In genomic region chr7:154804449-154804848, GRCh38 we compare ENCODE assay signal across 35 cellular contexts.
"Had no signal": no experiment of that assay in that cellular context is flagged by ENCODE, and none has a peak within 500 bp of the region (broad histone marks: within the 10 kb centered on the region; RNA-seq: fewer than 3 reads in every experiment).

No MANE protein-coding gene starts in this region.

- H3K27me3 ChIP-seq: ascending aorta had no signal

- H3K36me3 ChIP-seq: ascending aorta, WERI-Rb-1 had no signal

- H3K9me3 ChIP-seq: ascending aorta had no signal

- ATAC-seq: activated CD8-positive, alpha-beta memory T cell treated with anti-CD3 and anti-CD28 coated beads, Interleukin-2, amount 10 ng/mL, durations not matched to agents 7 days and 5 days; activated T-cell treated with anti-CD3 and anti-CD28 coated beads, Interleukin-2, amount 50 U/mL, for 72 hours; activated T-helper 17 cell treated with anti-CD3 and anti-CD28 coated beads, Interleukin-2, amount 50 U/mL, for 72 hours; Panc1; Right ventricle myocardium inferior; SK-N-SH treated with all-trans-retinoic acid at 6 μM for 48 hours had no signal

- H3K4me3 ChIP-seq: ascending aorta had no signal

- H3K27ac ChIP-seq: ascending aorta, WERI-Rb-1 had no signal

- DNase-seq: activated CD4-positive, alpha-beta memory T cell treated with anti-CD3 and anti-CD28 coated beads, Interleukin-2, amount 10 ng/mL, durations not matched to agents 7 days and 5 days; activated CD4-positive, alpha-beta T cell treated with anti-CD3 and anti-CD28 coated beads for 1 hour; activated CD4-positive, alpha-beta T cell treated with anti-CD3 and anti-CD28 coated beads for 48 hours; activated CD4-positive, CD25-positive, alpha-beta regulatory T cell; activated CD8-positive, alpha-beta memory T cell treated with anti-CD3 and anti-CD28 coated beads for 24 hours; activated CD8-positive, alpha-beta memory T cell treated with anti-CD3 and anti-CD28 coated beads, Interleukin-2, amount 10 ng/mL, durations not matched to agents 7 days and 5 days; activated CD8-positive, alpha-beta memory T cell treated with anti-CD3 and anti-CD28 coated beads, Interleukin-2, amount 50 U/mL, for 48 hours; activated effector memory CD4-positive, alpha-beta T cell treated with anti-CD3 and anti-CD28 coated beads, Interleukin-2, amount 50 U/mL, for 16 hours; activated naive CD4-positive, alpha-beta T cell; activated naive CD4-positive, alpha-beta T cell treated with anti-CD3 and anti-CD28 coated beads, Interleukin-2, amount 50 U/mL, for 16 hours; activated naive CD8-positive, alpha-beta T cell treated with anti-CD3 and anti-CD28 coated beads for 36 hours; activated T-cell treated with anti-CD3 and anti-CD28 coated beads, Interleukin-2, amount 50 U/mL, for 72 hours; amniotic stem cell; caudate nucleus; Kasumi-1; KG1; MM.1S; MV-4-11; NCI-H1092; NCI-H1436 treated with DMSO at 0.1 percent for 48 hours; NCI-H1694 treated with DMSO at 0.1 percent for 48 hours; NCI-H2029; NCI-H345; NCI-H524 treated with DMSO at 0.1 percent for 48 hours; SIG-M5; SW 1271; T-helper 1 cell; T-helper 2 cell; T-helper 9 cell; WERI-Rb-1 had no signal

- H3K4me1 ChIP-seq: ascending aorta had no signal
